ENCODE assay signal across 9 cellular contexts in the genomic region with DNA sequence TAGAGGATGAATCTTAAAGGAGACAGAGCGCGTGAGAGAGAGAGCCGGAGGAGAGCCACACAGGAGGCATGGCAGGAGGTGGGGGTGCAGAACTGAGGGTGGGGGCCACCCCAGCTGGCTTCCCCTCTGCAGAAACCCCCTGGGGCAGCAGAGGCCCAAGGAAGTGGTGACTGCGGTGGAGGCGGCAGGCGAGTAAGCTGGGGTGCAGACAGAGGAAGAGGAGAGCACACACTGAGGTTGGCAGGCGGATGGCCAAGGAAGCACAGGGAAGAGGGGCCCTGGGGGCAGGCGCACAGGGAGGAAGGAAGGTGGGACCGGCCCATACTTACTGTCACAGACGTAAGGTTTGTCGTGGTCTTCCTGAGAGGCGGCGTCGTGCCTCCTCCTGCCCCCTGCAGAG.
DNase-seq lines count a peak whose midpoint lies in the region; ATAC-seq lines count a peak whose summit lies in the region.
"Had no signal": no experiment of that assay in that cellular context is flagged by ENCODE, and none has a peak within 500 bp of the region (broad histone marks: within the 10 kb centered on the region; RNA-seq: fewer than 3 reads in every experiment).

No MANE protein-coding gene starts in this region.

- peak; percentile 86 for ATAC-seq in effector memory CD8-positive, alpha-beta T cell (replicated peaks)
- peak; percentile 86 to 92 for ATAC-seq in stimulated activated naive B cell treated with anti-CD40 and anti-IgM and Interleukin-4, amounts not matched to agents 10 μg/mL and 1 μg/mL and 100 μg/mL, for 72 hours (replicated peaks)
- ATAC-seq in GM18858 (IDR thresholded peaks at IDR 0.05; ENCODE audit: unreplicated experiment), result no peak
- ATAC-seq: HCT116 had no signal

- H3K36me3 Mint-ChIP-seq in T-helper 2 cell treated with Interferon-gamma antibody and Interleukin-4, amounts not matched to agents 5 μg/mL and 100 μg/mL, for 36 hours (ENCODE audit: low read depth), result no peaks in the 10 kb centered on the region
- no peaks in the 10 kb centered on the region for H3K36me3 Mint-ChIP-seq in effector memory CD8-positive, alpha-beta T cell (ENCODE audit: insufficient read depth)
- peaks cover 0 to 4% of the 10 kb centered on the region in 2 donors for H3K36me3 Mint-ChIP-seq in stimulated activated naive B cell treated with anti-CD40 and anti-IgM and Interleukin-4, amounts not matched to agents 10 μg/mL and 1 μg/mL and 100 μg/mL, for 72 hours

- H3K27ac Mint-ChIP-seq in T-helper 2 cell treated with Interferon-gamma antibody and Interleukin-4, amounts not matched to agents 5 μg/mL and 100 μg/mL, for 36 hours, result no peak overlapping the region
- H3K27ac Mint-ChIP-seq in effector memory CD8-positive, alpha-beta T cell, result peak overlapping the region; percentile 71 to 85
- H3K27ac Mint-ChIP-seq in stimulated activated naive B cell treated with anti-CD40 and anti-IgM and Interleukin-4, amounts not matched to agents 10 μg/mL and 1 μg/mL and 100 μg/mL, for 72 hours, result peak overlapping the region; percentile 85

- DNase-seq in activated T-cell treated with anti-CD3 and anti-CD28 coated beads for 24 hours (ENCODE audit: low read depth), result peak; percentile 13
- no peak for DNase-seq in activated T-cell treated with anti-CD3 and anti-CD28 coated beads for 4 hours
- DNase-seq in T-helper 2 cell treated with Interferon-gamma antibody and Interleukin-4, amounts not matched to agents 5 μg/mL and 100 μg/mL, for 36 hours (ENCODE audit: low spot score), result peak; percentile 28
- DNase-seq in effector memory CD8-positive, alpha-beta T cell, result peak; percentile 52 to 54 (median 54)
- peak; percentile 57 for DNase-seq in stimulated activated naive B cell treated with anti-CD40 and anti-IgM and Interleukin-4, amounts not matched to agents 10 μg/mL and 1 μg/mL and 100 μg/mL, for 72 hours
- DNase-seq in NCI-H2081 treated with DMSO at 0.1 percent for 48 hours (lab: John Stamatoyannopoulos, UW), result no peak
- no peak for DNase-seq in GOT3 (lab: John Stamatoyannopoulos, UW)

- no peaks in the 10 kb centered on the region for H3K9me3 Mint-ChIP-seq in T-helper 2 cell treated with Interferon-gamma antibody and Interleukin-4, amounts not matched to agents 5 μg/mL and 100 μg/mL, for 36 hours
- H3K9me3 Mint-ChIP-seq in effector memory CD8-positive, alpha-beta T cell, result no peaks in the 10 kb centered on the region
- no peaks in the 10 kb centered on the region for H3K9me3 Mint-ChIP-seq in stimulated activated naive B cell treated with anti-CD40 and anti-IgM and Interleukin-4, amounts not matched to agents 10 μg/mL and 1 μg/mL and 100 μg/mL, for 72 hours

- H3K27me3 Mint-ChIP-seq in T-helper 2 cell treated with Interferon-gamma antibody and Interleukin-4, amounts not matched to agents 5 μg/mL and 100 μg/mL, for 36 hours (ENCODE audit: low read depth), result peaks cover 12% of the 10 kb centered on the region
- H3K27me3 Mint-ChIP-seq in effector memory CD8-positive, alpha-beta T cell, result no peaks in the 10 kb centered on the region
- no peaks in the 10 kb centered on the region for H3K27me3 Mint-ChIP-seq in stimulated activated naive B cell treated with anti-CD40 and anti-IgM and Interleukin-4, amounts not matched to agents 10 μg/mL and 1 μg/mL and 100 μg/mL, for 72 hours

- H3K4me3 Mint-ChIP-seq in T-helper 2 cell treated with Interferon-gamma antibody and Interleukin-4, amounts not matched to agents 5 μg/mL and 100 μg/mL, for 36 hours, result peak overlapping the region; percentile 30
- peak overlapping the region; percentile 63 to 87 for H3K4me3 Mint-ChIP-seq in effector memory CD8-positive, alpha-beta T cell
- peak overlapping the region; percentile 52 to 67 for H3K4me3 Mint-ChIP-seq in stimulated activated naive B cell treated with anti-CD40 and anti-IgM and Interleukin-4, amounts not matched to agents 10 μg/mL and 1 μg/mL and 100 μg/mL, for 72 hours

- H3K4me1 Mint-ChIP-seq in T-helper 2 cell treated with Interferon-gamma antibody and Interleukin-4, amounts not matched to agents 5 μg/mL and 100 μg/mL, for 36 hours (ENCODE audit: low read depth), result peaks cover 21% of the 10 kb centered on the region
- H3K4me1 Mint-ChIP-seq in effector memory CD8-positive, alpha-beta T cell (ENCODE audit: low read depth in 2 of 2), result peaks cover 56% of the 10 kb centered on the region in 2 donors
- H3K4me1 Mint-ChIP-seq in stimulated activated naive B cell treated with anti-CD40 and anti-IgM and Interleukin-4, amounts not matched to agents 10 μg/mL and 1 μg/mL and 100 μg/mL, for 72 hours, result peaks cover 45 to 53% of the 10 kb centered on the region in 2 donors

Comparison
In these comparisons a context has a peak if more than half of its experiments do, and no peak if none do; other contexts are left out.
1. DNase-seq: peak in activated T-cell treated with anti-CD3 and anti-CD28 coated beads for 24 hours (single experiment), T-helper 2 cell treated with Interferon-gamma antibody and Interleukin-4, amounts not matched to agents 5 μg/mL and 100 μg/mL, for 36 hours (single experiment), effector memory CD8-positive, alpha-beta T cell (3 of 3) and stimulated activated naive B cell treated with anti-CD40 and anti-IgM and Interleukin-4, amounts not matched to agents 10 μg/mL and 1 μg/mL and 100 μg/mL, for 72 hours (single experiment); none in activated T-cell treated with anti-CD3 and anti-CD28 coated beads for 4 hours (single experiment), NCI-H2081 treated with DMSO at 0.1 percent for 48 hours (single experiment) and GOT3 (single experiment).
2. Peak in every context shown above with its lines, with median percentiles within 50 percentile points of each other: H3K4me3 Mint-ChIP-seq.